In genomic region chr20:49631074-49631716, GRCh38 we compare ENCODE assay signal across 1 cellular context.
TF ChIP-seq lines count a peak whose summit lies in the region.

No MANE protein-coding gene starts in this region.

TF ChIP-seq in GM23338, 12 proteins besides CTCF, POLR2A, EP300 and RAD21 (continued from another document):
- no peak for TF ChIP-seq EZH2phosphoT487 (IDR thresholded peaks at IDR 0.05; ENCODE audit: unreplicated experiment)
TF ChIP-seq in GM23338: peak in this region for 0.
